ENCODE assay signal across 19 cellular contexts in genomic region chr5:71809446-71809845, GRCh38.
"Had no signal": no experiment of that assay in that cellular context is flagged by ENCODE, and none has a peak within 500 bp of the region (broad histone marks: within the 10 kb centered on the region; RNA-seq: fewer than 3 reads in every experiment).

No MANE protein-coding gene starts in this region.

- H3K36me3 ChIP-seq: cardiac muscle cell, esophagus muscularis mucosa, pancreas, suprapubic skin had no signal

- H3K9me3 Mint-ChIP-seq: activated naive CD4-positive, alpha-beta T cell treated with anti-CD3 and anti-CD28 coated beads, Interleukin-2, amount 50 U/mL, for 24 hours; memory B cell; neural crest cell; stimulated activated naive CD8-positive, alpha-beta T cell treated with anti-CD3 and anti-CD28 coated beads, Interleukin-15, amount 100 ng/mL, for 72 hours had no signal

- H3K27ac Mint-ChIP-seq: activated naive CD4-positive, alpha-beta T cell treated with anti-CD3 and anti-CD28 coated beads, Interleukin-2, amount 50 U/mL, for 24 hours; immature natural killer cell; memory B cell had no signal

- H3K4me3 ChIP-seq: cardiac muscle cell, esophagus muscularis mucosa, pancreas, smooth muscle cell, suprapubic skin had no signal

- H3K4me1 Mint-ChIP-seq: activated naive CD4-positive, alpha-beta T cell treated with anti-CD3 and anti-CD28 coated beads, Interleukin-2, amount 50 U/mL, for 24 hours; immature natural killer cell; memory B cell had no signal

- DNase-seq: activated CD4-positive, alpha-beta T cell treated with anti-CD3 and anti-CD28 coated beads, Interleukin-2, amount 50 U/mL, for 48 hours; activated gamma-delta T cell; dermis blood vessel endothelial cell; effector memory CD4-positive, alpha-beta T cell; immature natural killer cell; kidney glomerular epithelial cell; left ventricle myocardium superior; pancreas; stimulated activated CD4-positive, alpha-beta T cell treated with anti-CD3 and anti-CD28 coated beads, Interleukin-4, amount 100 ng/mL, for 1 hour; stimulated activated naive CD8-positive, alpha-beta T cell treated with anti-CD3 and anti-CD28 coated beads, Interleukin-15, amount 100 ng/mL, for 72 hours; trophoblast cell had no signal

- ATAC-seq: pancreas; sciatic nerve; stimulated activated naive CD8-positive, alpha-beta T cell treated with anti-CD3 and anti-CD28 coated beads, Interleukin-15, amount 100 ng/mL, for 72 hours had no signal

- H3K4me1 ChIP-seq: pancreas had no signal

- H3K36me3 Mint-ChIP-seq: activated naive CD4-positive, alpha-beta T cell treated with anti-CD3 and anti-CD28 coated beads, Interleukin-2, amount 50 U/mL, for 24 hours; immature natural killer cell; memory B cell had no signal

- H3K27ac ChIP-seq: cardiac muscle cell, esophagus muscularis mucosa, pancreas, suprapubic skin had no signal

- H3K4me3 Mint-ChIP-seq: activated naive CD4-positive, alpha-beta T cell treated with anti-CD3 and anti-CD28 coated beads, Interleukin-2, amount 50 U/mL, for 24 hours; immature natural killer cell; memory B cell; neural crest cell; stimulated activated naive CD8-positive, alpha-beta T cell treated with anti-CD3 and anti-CD28 coated beads, Interleukin-15, amount 100 ng/mL, for 72 hours had no signal
